12 cellular contexts compared by ENCODE assay signal in the genomic region with DNA sequence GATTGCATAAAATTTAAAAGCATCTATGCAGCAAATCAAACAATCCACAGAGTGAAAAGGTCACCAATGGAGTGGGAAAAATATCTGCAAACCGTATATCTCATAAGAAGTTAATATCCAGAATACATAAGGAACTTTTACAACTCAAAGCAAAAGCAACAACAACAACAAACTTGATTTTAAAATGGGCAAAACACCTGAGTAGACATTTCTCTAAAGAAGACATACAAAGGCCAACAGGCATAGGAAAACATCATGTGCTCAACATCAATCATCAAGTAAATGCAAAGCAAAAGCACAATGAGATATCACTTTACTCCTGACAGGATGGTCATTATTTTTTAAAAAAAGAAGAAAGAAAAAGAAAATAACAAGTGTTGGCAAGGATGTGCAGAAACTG. TPM values are rescaled to one million over a fixed set of nuclear protein-coding genes. Genes with fewer than 3 reads are reported as not detected.
"Had no signal": no experiment of that assay in that cellular context is flagged by ENCODE, and none has a peak within 500 bp of the region (broad histone marks: within the 10 kb centered on the region; RNA-seq: fewer than 3 reads in every experiment).

No MANE protein-coding gene starts in this region.

- DNase-seq: GM23248, GOT3, H7, H9, HCEC 1CT, HFFc6 had no signal

- H2AFZ ChIP-seq: GM23248, GM23338 had no signal

- ATAC-seq: GM23338, HCT116 had no signal

- H3K4me3 ChIP-seq: GM23248, GM23338, HAP-1 had no signal

- FAIRE-seq: H1, H54 had no signal

- H3K36me3 ChIP-seq: HAP-1 had no signal

- H3K9me3 ChIP-seq: HAP-1 had no signal

- H3K27ac ChIP-seq: GM23248 had no signal

- H3K4me1 ChIP-seq: HAP-1 had no signal

- H3K4me2 ChIP-seq: GM23338 had no signal

- H3K9ac ChIP-seq: GM23248 had no signal

RNA-seq across cellular contexts. Expression of a gene that starts 38.1 kb away (rescaled TPM):
- total RNA-seq: GM23248, GM23338, H1, H4, H7, H9, HFFc6 had no signal
- polyA plus RNA-seq: GM23248, GM23338, H1 had no signal
